12 cellular contexts compared by ENCODE assay signal in the genomic region with DNA sequence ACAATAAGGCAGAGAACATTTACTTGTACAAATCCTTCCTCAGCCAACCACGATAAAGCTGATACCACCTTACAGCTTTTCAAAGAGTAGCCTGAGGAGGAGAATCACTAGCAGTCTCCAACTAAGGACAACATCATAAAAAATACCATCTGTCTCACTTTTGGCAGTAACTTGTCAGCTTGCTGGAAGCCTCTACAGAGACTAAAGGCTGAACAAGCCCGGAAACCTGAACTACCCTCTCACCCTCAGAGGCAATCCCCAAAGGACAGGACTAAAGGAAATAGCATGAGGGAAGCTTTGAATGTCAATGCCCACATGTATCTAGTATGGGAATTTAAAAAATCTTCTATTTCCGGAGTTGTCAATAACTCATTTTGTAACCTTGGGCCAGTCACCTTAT. TPM values are rescaled to one million over a fixed set of nuclear protein-coding genes. Genes with fewer than 3 reads are reported as not detected.
DNase-seq lines count a peak whose midpoint lies in the region; ATAC-seq, FAIRE-seq and TF ChIP-seq lines count a peak whose summit lies in the region.
"Had no signal": no experiment of that assay in that cellular context is flagged by ENCODE, and none has a peak within 500 bp of the region (broad histone marks: within the 10 kb centered on the region; RNA-seq: fewer than 3 reads in every experiment).

No MANE protein-coding gene starts in this region.

- H3K36me3 Mint-ChIP-seq in astrocyte (ENCODE audit: low read depth, unreplicated experiment) (peaks cover 9% of the 10 kb centered on the region), natural killer cell (no peaks in the 10 kb centered on the region)

- peaks cover 23% of the 10 kb centered on the region for H3K36me3 ChIP-seq in astrocyte (ENCODE audit: insufficient read depth, low read length)

- no peak overlapping the region for H3K27ac ChIP-seq in astrocyte (ENCODE audit: low read depth, low read length)
- H3K27ac ChIP-seq: lower lobe of right lung, thoracic aorta had no signal

- FAIRE-seq in astrocyte (lab: Jason Lieb, UNC): no peak
- FAIRE-seq: endothelial cell of umbilical vein had no signal

- H3K4me1 ChIP-seq in astrocyte (ENCODE audit: insufficient read depth, low read length): peaks cover 9% of the 10 kb centered on the region

- no peak overlapping the region for H2AFZ ChIP-seq in astrocyte (ENCODE audit: low read depth, low read length)

- H4K20me1 ChIP-seq in astrocyte (ENCODE audit: insufficient read depth, low read length): peaks cover 87% of the 10 kb centered on the region

- H3K4me1 Mint-ChIP-seq in astrocyte (ENCODE audit: low read depth, unreplicated experiment) (peaks cover 24% of the 10 kb centered on the region), natural killer cell (peaks cover 58 to 64% of the 10 kb centered on the region in 2 donors)

- H3K79me2 ChIP-seq in astrocyte (ENCODE audit: insufficient read depth, low read length): peaks cover 98% of the 10 kb centered on the region

- H3K9me3 ChIP-seq in astrocyte (ENCODE audit: insufficient read depth, low read depth, low read length): no peaks in the 10 kb centered on the region
- H3K9me3 ChIP-seq: lower lobe of right lung, thoracic aorta had no signal

- ATAC-seq in natural killer cell (no peak), GM18498 (IDR thresholded peaks at IDR 0.05; ENCODE audit: unreplicated experiment) (no peak), HG03439 (IDR thresholded peaks at IDR 0.05; ENCODE audit: unreplicated experiment) (no peak)
- ATAC-seq: lower lobe of right lung had no signal

- H3K4me2 ChIP-seq in astrocyte (ENCODE audit: low read length): peak overlapping the region; percentile 16

- H3K4me3 Mint-ChIP-seq in astrocyte (ENCODE audit: unreplicated experiment) (no peak overlapping the region), natural killer cell (peak overlapping the region; percentile 60)

- no peak for TF ChIP-seq CTCF in astrocyte (IDR thresholded peaks at IDR 0.05; ENCODE audit: insufficient read depth, low read depth, low read length)
- TF ChIP-seq CTCF in natural killer cell (IDR thresholded peaks at IDR 0.05): no peak

- peak overlapping the region; percentile 27 for H3K27ac Mint-ChIP-seq in astrocyte (ENCODE audit: unreplicated experiment)
- H3K27ac Mint-ChIP-seq in natural killer cell: peak overlapping the region; percentile 67 to 74

- H3K27me3 ChIP-seq in astrocyte (ENCODE audit: insufficient read depth, low read length): no peaks in the 10 kb centered on the region

- no peak overlapping the region for H3K4me3 ChIP-seq in astrocyte (ENCODE audit: insufficient read depth, low read depth, low read length)
- H3K4me3 ChIP-seq: lower lobe of right lung, thoracic aorta had no signal

- H3K9ac ChIP-seq in astrocyte (ENCODE audit: low read length): peak overlapping the region; percentile 15

- intact Hi-C loops in natural killer cell (cut with micrococcal nuclease): no loop called here

- peak; percentile 95 for DNase-seq in DMS 273 treated with DMSO at 0.1 percent for 48 hours (lab: John Stamatoyannopoulos, UW)
- DNase-seq in LHCN-M2 (ENCODE audit: low read depth): peak; percentile 66
- DNase-seq in astrocyte (ENCODE audit: low read depth): no peak
- DNase-seq in natural killer cell: no peak
- DNase-seq in GOT3 (lab: John Stamatoyannopoulos, UW): no peak
- DNase-seq in NCI-H1417 (lab: John Stamatoyannopoulos, UW): no peak
- DNase-seq: lower lobe of right lung had no signal

- no peaks in the 10 kb centered on the region for H3K27me3 Mint-ChIP-seq in astrocyte (ENCODE audit: low read depth, unreplicated experiment)
- no peaks in the 10 kb centered on the region for H3K27me3 Mint-ChIP-seq in natural killer cell (ENCODE audit: low read depth in 2 of 2)

- H3K9me3 Mint-ChIP-seq in astrocyte (ENCODE audit: unreplicated experiment): no peaks in the 10 kb centered on the region
- H3K9me3 Mint-ChIP-seq in natural killer cell: no peaks in the 10 kb centered on the region

RNA-seq across cellular contexts. Expression of a gene that starts 10.6 kb away (rescaled TPM):
- 51.9 and 55.9 TPM in 2 replicates for total RNA-seq in LHCN-M2 (2014; rRNA removed)
- 46.7 TPM for polyA plus RNA-seq in LHCN-M2 (2012)
- total RNA-seq in astrocyte: 48.2 and 52.6 TPM in 2 replicates
- total RNA-seq in natural killer cell: 100 to 1,000 TPM in 2 of 3 donors, 10 to 100 TPM in 1; 90.2 to 114 (median 101) TPM

RNA-seq across cellular contexts. Expression of a gene that starts 47.4 kb away (rescaled TPM):
- total RNA-seq in LHCN-M2 (2014; rRNA removed): 0.13 and 0.17 TPM in 2 replicates
- polyA plus RNA-seq in LHCN-M2 (2012): 0.10 TPM
- total RNA-seq in astrocyte: 3.6 and 4.7 TPM in 2 replicates
- total RNA-seq in natural killer cell: not detected
- total RNA-seq: SK-MEL-5 had no signal

RNA-seq across cellular contexts. Expression of a gene that starts 59.6 kb away (rescaled TPM):
- total RNA-seq in LHCN-M2 (2014; rRNA removed): 32.4 and 33.3 TPM in 2 replicates
- polyA plus RNA-seq in LHCN-M2 (2012): 32.6 TPM
- 25.1 and 30.3 TPM in 2 replicates for total RNA-seq in astrocyte
- 10 to 100 TPM in 1 of 3 donors, 1 to 10 TPM in 2; 8.0 to 11.2 (median 8.8) TPM for total RNA-seq in natural killer cell

Comparison
In these comparisons a context has a peak if more than half of its experiments do, and no peak if none do; other contexts are left out.
1. DNase-seq: peak in DMS 273 treated with DMSO at 0.1 percent for 48 hours (single experiment) and LHCN-M2 (single experiment); none in astrocyte (single experiment), natural killer cell (single experiment), GOT3 (single experiment) and NCI-H1417 (0 of 3).